Comparison of ENCODE assay signal across 10 cellular contexts in the genomic region with DNA sequence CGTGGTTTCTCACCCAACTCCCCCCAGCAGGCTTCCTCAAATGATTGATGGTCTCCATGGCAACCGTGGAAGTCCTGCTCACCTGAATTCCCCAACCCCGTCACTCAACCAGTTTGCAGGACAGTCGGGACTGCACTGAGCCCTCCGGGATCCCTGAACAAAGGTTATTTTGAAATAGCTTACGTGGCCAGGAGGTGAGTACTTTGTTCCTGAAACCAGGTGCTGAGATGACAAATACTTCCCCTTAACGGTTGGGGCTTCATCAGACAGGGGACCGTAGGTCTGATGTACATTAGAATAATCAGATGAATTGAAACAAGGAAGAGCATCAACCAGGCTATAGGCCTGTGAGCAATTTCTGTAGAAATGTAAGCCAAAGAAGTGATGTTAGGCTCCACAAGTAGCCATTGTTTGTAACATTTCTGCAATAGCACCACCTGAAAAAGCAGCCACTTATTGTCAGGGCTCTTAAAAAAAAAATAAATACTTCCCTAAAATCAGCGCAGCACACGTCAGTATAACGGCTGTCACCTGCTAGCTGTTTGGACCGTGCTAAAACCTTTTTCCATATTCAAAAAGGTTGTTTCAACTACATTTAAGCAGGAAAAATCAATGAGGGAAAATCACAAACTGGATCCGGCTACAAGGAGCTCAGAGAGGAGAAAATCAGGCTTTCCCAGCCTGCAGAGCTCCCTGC.
DNase-seq lines count a peak whose midpoint lies in the region; ATAC-seq and TF ChIP-seq lines count a peak whose summit lies in the region.
"Had no signal": no experiment of that assay in that cellular context is flagged by ENCODE, and none has a peak within 500 bp of the region (broad histone marks: within the 10 kb centered on the region; RNA-seq: fewer than 3 reads in every experiment).

No MANE protein-coding gene starts in this region.

- no peaks in the 10 kb centered on the region for H3K79me2 ChIP-seq in neural cell (replicated peaks; ENCODE audit: insufficient read depth, low read length)

- H4K20me1 ChIP-seq in neural cell (ENCODE audit: insufficient read depth), result no peaks in the 10 kb centered on the region

- H3K27me3 Mint-ChIP-seq in T-helper 17 cell, result no peaks in the 10 kb centered on the region
- H3K27me3 Mint-ChIP-seq in HFFc6 (ENCODE audit: insufficient read depth), result peaks cover 26% of the 10 kb centered on the region

- H3K4me3 Mint-ChIP-seq in T-helper 17 cell (peak overlapping the region; percentile 70), HFFc6 (no peak overlapping the region)
- H3K4me3 Mint-ChIP-seq: neural crest cell had no signal

- H2AFZ ChIP-seq in neural cell (ENCODE audit: low read depth, low read length), result no peak overlapping the region

- no peak overlapping the region for H3K27ac ChIP-seq in neural cell (ENCODE audit: low read length)
- H3K27ac ChIP-seq: adrenal gland had no signal

- DNase-seq in T-helper 17 cell, result peak in 1 of 3 donors; percentile 49
- no peak for DNase-seq in BE2C
- no peak for DNase-seq in islet precursor cell
- DNase-seq in HFFc6, result no peak
- DNase-seq: adrenal gland had no signal

- ATAC-seq in GM18508 (IDR thresholded peaks at IDR 0.05; ENCODE audit: insufficient read depth, unreplicated experiment) (peak; percentile 35), HG03095 (IDR thresholded peaks at IDR 0.05; ENCODE audit: unreplicated experiment) (peak; percentile 40), T-helper 17 cell (peak; percentile 26), HG02763 (IDR thresholded peaks at IDR 0.05; ENCODE audit: unreplicated experiment) (no peak)

- H3K9me2 ChIP-seq in neural cell (ENCODE audit: insufficient read depth, low read length), result no peaks in the 10 kb centered on the region

- H3F3A ChIP-seq in neural cell (ENCODE audit: insufficient read depth, low read length, poor library complexity, severe bottlenecking), result no peaks in the 10 kb centered on the region

- H3K4me3 ChIP-seq in neural cell (ENCODE audit: low read length) (peak overlapping the region; percentile 9), BE2C (ENCODE audit: low read depth, low read length) (no peak overlapping the region)
- H3K4me3 ChIP-seq: adrenal gland had no signal

- H3K36me3 ChIP-seq in neural cell (ENCODE audit: insufficient read depth, low read length), result no peaks in the 10 kb centered on the region
- no peaks in the 10 kb centered on the region for H3K36me3 ChIP-seq in BE2C
- H3K36me3 ChIP-seq: adrenal gland had no signal

- no peaks in the 10 kb centered on the region for H3K27me3 ChIP-seq in neural cell (ENCODE audit: insufficient read depth, low read depth, low read length)
- no peaks in the 10 kb centered on the region for H3K27me3 ChIP-seq in BE2C
- H3K27me3 ChIP-seq: adrenal gland had no signal

- TF ChIP-seq RAD21 in neural cell (conservative IDR thresholded peaks at IDR 0.05), result no peak

- TF ChIP-seq CTCF in neural cell (IDR thresholded peaks at IDR 0.05; ENCODE audit: poor library complexity, severe bottlenecking), result no peak
- TF ChIP-seq CTCF in BE2C (IDR thresholded peaks at IDR 0.05; ENCODE audit: low read depth, low read length), result no peak
- no peak for TF ChIP-seq CTCF in HFFc6 (IDR thresholded peaks at IDR 0.05)

- TF ChIP-seq EP300 in neural cell (conservative IDR thresholded peaks at IDR 0.05; ENCODE audit: poor library complexity, severe bottlenecking), result no peak

- H3K9me3 Mint-ChIP-seq in HFFc6, result no peaks in the 10 kb centered on the region
- H3K9me3 Mint-ChIP-seq: neural crest cell had no signal

- H3K36me3 Mint-ChIP-seq in T-helper 17 cell (ENCODE audit: low read depth), result no peaks in the 10 kb centered on the region
- no peaks in the 10 kb centered on the region for H3K36me3 Mint-ChIP-seq in HFFc6 (ENCODE audit: low read depth)

- H3K4me1 Mint-ChIP-seq in T-helper 17 cell, result peaks cover 82% of the 10 kb centered on the region
- no peaks in the 10 kb centered on the region for H3K4me1 Mint-ChIP-seq in HFFc6 (ENCODE audit: low read depth)

- no peak overlapping the region for H3K4me2 ChIP-seq in neural cell (ENCODE audit: low read length)

- no peak overlapping the region for H3K9ac ChIP-seq in neural cell (ENCODE audit: low read length)

- H3K4me1 ChIP-seq in BE2C, result peaks cover 13% of the 10 kb centered on the region

- H3K9me3 ChIP-seq in T-helper 17 cell (ENCODE audit: control insufficient read depth, low read length, poor library complexity, severe bottlenecking), result no peaks in the 10 kb centered on the region
- no peaks in the 10 kb centered on the region for H3K9me3 ChIP-seq in neural cell (ENCODE audit: low read length)
- no peaks in the 10 kb centered on the region for H3K9me3 ChIP-seq in BE2C
- H3K9me3 ChIP-seq: adrenal gland had no signal

- peak overlapping the region; percentile 100 for H3K27ac Mint-ChIP-seq in T-helper 17 cell
- H3K27ac Mint-ChIP-seq in HFFc6, result no peak overlapping the region

TF ChIP-seq in neural cell, 6 proteins besides CTCF, POLR2A, EP300 and RAD21:
- TF ChIP-seq SMC3 (conservative IDR thresholded peaks at IDR 0.05; ENCODE audit: poor library complexity) (no peak), MXI1 (conservative IDR thresholded peaks at IDR 0.05; ENCODE audit: poor library complexity, severe bottlenecking) (no peak), EZH2 (IDR thresholded peaks at IDR 0.05; ENCODE audit: borderline replicate concordance, insufficient read depth, low read length, poor library complexity, severe bottlenecking) (no peak)
- TF ChIP-seq, protein P1, sequence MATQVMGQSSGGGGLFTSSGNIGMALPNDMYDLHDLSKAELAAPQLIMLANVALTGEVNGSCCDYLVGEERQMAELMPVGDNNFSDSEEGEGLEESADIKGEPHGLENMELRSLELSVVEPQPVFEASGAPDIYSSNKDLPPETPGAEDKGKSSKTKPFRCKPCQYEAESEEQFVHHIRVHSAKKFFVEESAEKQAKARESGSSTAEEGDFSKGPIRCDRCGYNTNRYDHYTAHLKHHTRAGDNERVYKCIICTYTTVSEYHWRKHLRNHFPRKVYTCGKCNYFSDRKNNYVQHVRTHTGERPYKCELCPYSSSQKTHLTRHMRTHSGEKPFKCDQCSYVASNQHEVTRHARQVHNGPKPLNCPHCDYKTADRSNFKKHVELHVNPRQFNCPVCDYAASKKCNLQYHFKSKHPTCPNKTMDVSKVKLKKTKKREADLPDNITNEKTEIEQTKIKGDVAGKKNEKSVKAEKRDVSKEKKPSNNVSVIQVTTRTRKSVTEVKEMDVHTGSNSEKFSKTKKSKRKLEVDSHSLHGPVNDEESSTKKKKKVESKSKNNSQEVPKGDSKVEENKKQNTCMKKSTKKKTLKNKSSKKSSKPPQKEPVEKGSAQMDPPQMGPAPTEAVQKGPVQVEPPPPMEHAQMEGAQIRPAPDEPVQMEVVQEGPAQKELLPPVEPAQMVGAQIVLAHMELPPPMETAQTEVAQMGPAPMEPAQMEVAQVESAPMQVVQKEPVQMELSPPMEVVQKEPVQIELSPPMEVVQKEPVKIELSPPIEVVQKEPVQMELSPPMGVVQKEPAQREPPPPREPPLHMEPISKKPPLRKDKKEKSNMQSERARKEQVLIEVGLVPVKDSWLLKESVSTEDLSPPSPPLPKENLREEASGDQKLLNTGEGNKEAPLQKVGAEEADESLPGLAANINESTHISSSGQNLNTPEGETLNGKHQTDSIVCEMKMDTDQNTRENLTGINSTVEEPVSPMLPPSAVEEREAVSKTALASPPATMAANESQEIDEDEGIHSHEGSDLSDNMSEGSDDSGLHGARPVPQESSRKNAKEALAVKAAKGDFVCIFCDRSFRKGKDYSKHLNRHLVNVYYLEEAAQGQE (IDR thresholded peaks at IDR 0.05; ENCODE audit: borderline replicate concordance), result no peak
TF ChIP-seq in neural cell: peak in this region for 0.
